In the genomic region with DNA sequence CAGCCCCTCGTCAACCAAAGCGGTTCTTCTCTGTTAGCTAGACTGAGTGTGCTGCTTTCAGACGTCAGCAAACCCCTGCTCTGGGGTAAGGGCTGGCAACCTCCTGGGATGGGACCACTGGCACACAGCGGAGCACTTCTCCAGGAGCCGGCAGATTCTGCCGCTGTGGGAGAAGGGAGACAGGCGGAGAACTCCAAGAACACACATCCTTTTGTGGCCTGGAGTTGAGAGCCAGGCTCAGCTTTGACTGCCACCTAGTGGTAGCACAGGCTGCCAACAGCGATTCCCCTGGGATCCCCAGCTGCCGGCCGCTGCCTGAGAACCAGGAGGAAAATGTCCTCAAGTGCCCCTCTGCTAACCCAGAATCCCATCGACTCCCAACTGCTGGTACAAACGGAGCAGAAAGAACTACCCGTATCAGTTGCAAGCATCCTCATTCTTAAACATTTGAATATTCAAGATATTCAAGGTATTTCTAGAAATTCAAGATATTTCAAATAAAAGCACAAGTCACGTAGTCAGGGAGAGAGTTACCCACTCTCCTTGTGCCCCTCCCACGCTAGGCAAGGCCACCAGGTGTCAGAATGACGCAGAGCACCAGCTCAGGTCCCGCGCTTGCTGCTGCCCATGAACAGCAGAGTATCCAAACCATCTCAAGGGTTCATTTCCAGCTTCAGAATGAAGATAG, we compare ENCODE assay signal across 1 cellular context.
A peak's percentile ranks its signal among the peaks of the same experiment; 100 is the strongest.
TF ChIP-seq lines count a peak whose summit lies in the region.

No MANE protein-coding gene starts in this region.

TF ChIP-seq in HepG2, 621 proteins besides CTCF, POLR2A, EP300 and RAD21 (continued from another document and continues in another):
- peak; percentile 35; the same call in 1 of the 2 replicates for TF ChIP-seq REPIN1 (CRISPR knock-in tag; IDR thresholded peaks at IDR 0.05; ENCODE audit: borderline replicate concordance, low read depth)
- no peak for TF ChIP-seq ZFP90 (CRISPR knock-in tag; IDR thresholded peaks at IDR 0.05; ENCODE audit: borderline replicate concordance)
- TF ChIP-seq POLR2G (IDR thresholded peaks at IDR 0.05; ENCODE audit: low read depth, low read length): no peak
- TF ChIP-seq NRL (CRISPR knock-in tag; IDR thresholded peaks at IDR 0.05; ENCODE audit: borderline replicate concordance): no peak
- TF ChIP-seq SOX6 (IDR thresholded peaks at IDR 0.05): no peak
- peak; percentile 55 for TF ChIP-seq SOX6 (CRISPR knock-in tag; IDR thresholded peaks at IDR 0.05)
- no peak for TF ChIP-seq MYPOP (CRISPR knock-in tag; IDR thresholded peaks at IDR 0.05)
- TF ChIP-seq MEIS1 (CRISPR knock-in tag; IDR thresholded peaks at IDR 0.05; ENCODE audit: borderline replicate concordance): no peak
- TF ChIP-seq ZFP62 (CRISPR knock-in tag; IDR thresholded peaks at IDR 0.05): no peak
- TF ChIP-seq CBX1 (IDR thresholded peaks at IDR 0.05; ENCODE audit: low read depth): no peak
- no peak for TF ChIP-seq NR2F1 (CRISPR knock-in tag; IDR thresholded peaks at IDR 0.05)
- TF ChIP-seq SNAPC4 (CRISPR knock-in tag; IDR thresholded peaks at IDR 0.05): no peak
- peak; percentile 85 for TF ChIP-seq XRCC5 (optimal IDR thresholded peaks at IDR 0.05; ENCODE audit: low read length)
- TF ChIP-seq TEAD3 (CRISPR knock-in tag; optimal IDR thresholded peaks at IDR 0.05; ENCODE audit: borderline replicate concordance): no peak
- no peak for TF ChIP-seq IKZF4 (CRISPR knock-in tag; IDR thresholded peaks at IDR 0.05; ENCODE audit: borderline replicate concordance, low read depth, not compliant biosample characterization)
- no peak for TF ChIP-seq ZNF333 (CRISPR knock-in tag; IDR thresholded peaks at IDR 0.05; ENCODE audit: borderline replicate concordance)
- TF ChIP-seq, protein P1, sequence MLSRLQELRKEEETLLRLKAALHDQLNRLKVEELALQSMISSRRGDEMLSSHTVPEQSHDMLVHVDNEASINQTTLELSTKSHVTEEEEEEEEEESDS (CRISPR knock-in tag; IDR thresholded peaks at IDR 0.05; ENCODE audit: borderline replicate concordance): no peak
- no peak for TF ChIP-seq ZSCAN29 (CRISPR knock-in tag; conservative IDR thresholded peaks at IDR 0.05)
- no peak for TF ChIP-seq SRY (CRISPR knock-in tag; IDR thresholded peaks at IDR 0.05)
- no peak for TF ChIP-seq SATB2 (CRISPR knock-in tag; IDR thresholded peaks at IDR 0.05)
- TF ChIP-seq ISL2 (CRISPR knock-in tag; IDR thresholded peaks at IDR 0.05): 0 out of 2 replicates have a peak, but pooled peaks have one; percentile 36
- TF ChIP-seq AKAP8 (CRISPR knock-in tag; IDR thresholded peaks at IDR 0.05): no peak
- TF ChIP-seq, protein P2, sequence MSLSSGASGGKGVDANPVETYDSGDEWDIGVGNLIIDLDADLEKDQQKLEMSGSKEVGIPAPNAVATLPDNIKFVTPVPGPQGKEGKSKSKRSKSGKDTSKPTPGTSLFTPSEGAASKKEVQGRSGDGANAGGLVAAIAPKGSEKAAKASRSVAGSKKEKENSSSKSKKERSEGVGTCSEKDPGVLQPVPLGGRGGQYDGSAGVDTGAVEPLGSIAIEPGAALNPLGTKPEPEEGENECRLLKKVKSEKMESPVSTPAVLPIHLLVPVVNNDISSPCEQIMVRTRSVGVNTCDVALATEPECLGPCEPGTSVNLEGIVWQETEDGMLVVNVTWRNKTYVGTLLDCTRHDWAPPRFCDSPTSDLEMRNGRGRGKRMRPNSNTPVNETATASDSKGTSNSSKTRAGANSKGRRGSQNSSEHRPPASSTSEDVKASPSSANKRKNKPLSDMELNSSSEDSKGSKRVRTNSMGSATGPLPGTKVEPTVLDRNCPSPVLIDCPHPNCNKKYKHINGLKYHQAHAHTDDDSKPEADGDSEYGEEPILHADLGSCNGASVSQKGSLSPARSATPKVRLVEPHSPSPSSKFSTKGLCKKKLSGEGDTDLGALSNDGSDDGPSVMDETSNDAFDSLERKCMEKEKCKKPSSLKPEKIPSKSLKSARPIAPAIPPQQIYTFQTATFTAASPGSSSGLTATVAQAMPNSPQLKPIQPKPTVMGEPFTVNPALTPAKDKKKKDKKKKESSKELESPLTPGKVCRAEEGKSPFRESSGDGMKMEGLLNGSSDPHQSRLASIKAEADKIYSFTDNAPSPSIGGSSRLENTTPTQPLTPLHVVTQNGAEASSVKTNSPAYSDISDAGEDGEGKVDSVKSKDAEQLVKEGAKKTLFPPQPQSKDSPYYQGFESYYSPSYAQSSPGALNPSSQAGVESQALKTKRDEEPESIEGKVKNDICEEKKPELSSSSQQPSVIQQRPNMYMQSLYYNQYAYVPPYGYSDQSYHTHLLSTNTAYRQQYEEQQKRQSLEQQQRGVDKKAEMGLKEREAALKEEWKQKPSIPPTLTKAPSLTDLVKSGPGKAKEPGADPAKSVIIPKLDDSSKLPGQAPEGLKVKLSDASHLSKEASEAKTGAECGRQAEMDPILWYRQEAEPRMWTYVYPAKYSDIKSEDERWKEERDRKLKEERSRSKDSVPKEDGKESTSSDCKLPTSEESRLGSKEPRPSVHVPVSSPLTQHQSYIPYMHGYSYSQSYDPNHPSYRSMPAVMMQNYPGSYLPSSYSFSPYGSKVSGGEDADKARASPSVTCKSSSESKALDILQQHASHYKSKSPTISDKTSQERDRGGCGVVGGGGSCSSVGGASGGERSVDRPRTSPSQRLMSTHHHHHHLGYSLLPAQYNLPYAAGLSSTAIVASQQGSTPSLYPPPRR (CRISPR knock-in tag; IDR thresholded peaks at IDR 0.05; ENCODE audit: borderline replicate concordance): no peak
- TF ChIP-seq KDM5A (IDR thresholded peaks at IDR 0.05; ENCODE audit: borderline replicate concordance, low read length): no peak
- TF ChIP-seq, protein P3, sequence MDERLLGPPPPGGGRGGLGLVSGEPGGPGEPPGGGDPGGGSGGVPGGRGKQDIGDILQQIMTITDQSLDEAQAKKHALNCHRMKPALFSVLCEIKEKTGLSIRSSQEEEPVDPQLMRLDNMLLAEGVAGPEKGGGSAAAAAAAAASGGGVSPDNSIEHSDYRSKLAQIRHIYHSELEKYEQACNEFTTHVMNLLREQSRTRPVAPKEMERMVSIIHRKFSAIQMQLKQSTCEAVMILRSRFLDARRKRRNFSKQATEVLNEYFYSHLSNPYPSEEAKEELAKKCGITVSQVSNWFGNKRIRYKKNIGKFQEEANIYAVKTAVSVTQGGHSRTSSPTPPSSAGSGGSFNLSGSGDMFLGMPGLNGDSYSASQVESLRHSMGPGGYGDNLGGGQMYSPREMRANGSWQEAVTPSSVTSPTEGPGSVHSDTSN (CRISPR knock-in tag; IDR thresholded peaks at IDR 0.05): no peak
- no peak for TF ChIP-seq ZNF576 (CRISPR knock-in tag; IDR thresholded peaks at IDR 0.05)
- TF ChIP-seq ZNF143 (CRISPR knock-in tag; IDR thresholded peaks at IDR 0.05): peak; percentile 49; the same call in 1 of the 2 replicates
- no peak for TF ChIP-seq RORA (CRISPR knock-in tag; IDR thresholded peaks at IDR 0.05)
- TF ChIP-seq CENPX (CRISPR knock-in tag; IDR thresholded peaks at IDR 0.05): no peak
- TF ChIP-seq, protein P4, sequence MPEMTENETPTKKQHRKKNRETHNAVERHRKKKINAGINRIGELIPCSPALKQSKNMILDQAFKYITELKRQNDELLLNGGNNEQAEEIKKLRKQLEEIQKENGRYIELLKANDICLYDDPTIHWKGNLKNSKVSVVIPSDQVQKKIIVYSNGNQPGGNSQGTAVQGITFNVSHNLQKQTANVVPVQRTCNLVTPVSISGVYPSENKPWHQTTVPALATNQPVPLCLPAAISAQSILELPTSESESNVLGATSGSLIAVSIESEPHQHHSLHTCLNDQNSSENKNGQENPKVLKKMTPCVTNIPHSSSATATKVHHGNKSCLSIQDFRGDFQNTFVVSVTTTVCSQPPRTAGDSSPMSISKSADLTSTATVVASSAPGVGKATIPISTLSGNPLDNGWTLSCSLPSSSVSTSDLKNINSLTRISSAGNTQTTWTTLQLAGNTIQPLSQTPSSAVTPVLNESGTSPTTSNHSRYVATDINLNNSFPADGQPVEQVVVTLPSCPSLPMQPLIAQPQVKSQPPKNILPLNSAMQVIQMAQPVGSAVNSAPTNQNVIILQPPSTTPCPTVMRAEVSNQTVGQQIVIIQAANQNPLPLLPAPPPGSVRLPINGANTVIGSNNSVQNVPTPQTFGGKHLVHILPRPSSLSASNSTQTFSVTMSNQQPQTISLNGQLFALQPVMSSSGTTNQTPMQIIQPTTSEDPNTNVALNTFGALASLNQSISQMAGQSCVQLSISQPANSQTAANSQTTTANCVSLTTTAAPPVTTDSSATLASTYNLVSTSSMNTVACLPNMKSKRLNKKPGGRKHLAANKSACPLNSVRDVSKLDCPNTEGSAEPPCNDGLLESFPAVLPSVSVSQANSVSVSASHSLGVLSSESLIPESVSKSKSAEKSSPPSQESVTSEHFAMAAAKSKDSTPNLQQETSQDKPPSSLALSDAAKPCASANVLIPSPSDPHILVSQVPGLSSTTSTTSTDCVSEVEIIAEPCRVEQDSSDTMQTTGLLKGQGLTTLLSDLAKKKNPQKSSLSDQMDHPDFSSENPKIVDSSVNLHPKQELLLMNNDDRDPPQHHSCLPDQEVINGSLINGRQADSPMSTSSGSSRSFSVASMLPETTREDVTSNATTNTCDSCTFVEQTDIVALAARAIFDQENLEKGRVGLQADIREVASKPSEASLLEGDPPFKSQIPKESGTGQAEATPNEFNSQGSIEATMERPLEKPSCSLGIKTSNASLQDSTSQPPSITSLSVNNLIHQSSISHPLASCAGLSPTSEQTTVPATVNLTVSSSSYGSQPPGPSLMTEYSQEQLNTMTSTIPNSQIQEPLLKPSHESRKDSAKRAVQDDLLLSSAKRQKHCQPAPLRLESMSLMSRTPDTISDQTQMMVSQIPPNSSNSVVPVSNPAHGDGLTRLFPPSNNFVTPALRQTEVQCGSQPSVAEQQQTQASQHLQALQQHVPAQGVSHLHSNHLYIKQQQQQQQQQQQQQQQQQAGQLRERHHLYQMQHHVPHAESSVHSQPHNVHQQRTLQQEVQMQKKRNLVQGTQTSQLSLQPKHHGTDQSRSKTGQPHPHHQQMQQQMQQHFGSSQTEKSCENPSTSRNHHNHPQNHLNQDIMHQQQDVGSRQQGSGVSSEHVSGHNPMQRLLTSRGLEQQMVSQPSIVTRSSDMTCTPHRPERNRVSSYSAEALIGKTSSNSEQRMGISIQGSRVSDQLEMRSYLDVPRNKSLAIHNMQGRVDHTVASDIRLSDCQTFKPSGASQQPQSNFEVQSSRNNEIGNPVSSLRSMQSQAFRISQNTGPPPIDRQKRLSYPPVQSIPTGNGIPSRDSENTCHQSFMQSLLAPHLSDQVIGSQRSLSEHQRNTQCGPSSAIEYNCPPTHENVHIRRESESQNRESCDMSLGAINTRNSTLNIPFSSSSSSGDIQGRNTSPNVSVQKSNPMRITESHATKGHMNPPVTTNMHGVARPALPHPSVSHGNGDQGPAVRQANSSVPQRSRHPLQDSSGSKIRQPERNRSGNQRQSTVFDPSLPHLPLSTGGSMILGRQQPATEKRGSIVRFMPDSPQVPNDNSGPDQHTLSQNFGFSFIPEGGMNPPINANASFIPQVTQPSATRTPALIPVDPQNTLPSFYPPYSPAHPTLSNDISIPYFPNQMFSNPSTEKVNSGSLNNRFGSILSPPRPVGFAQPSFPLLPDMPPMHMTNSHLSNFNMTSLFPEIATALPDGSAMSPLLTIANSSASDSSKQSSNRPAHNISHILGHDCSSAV (CRISPR knock-in tag; IDR thresholded peaks at IDR 0.05; ENCODE audit: borderline replicate concordance): no peak
- TF ChIP-seq HOXA3 (CRISPR knock-in tag; IDR thresholded peaks at IDR 0.05): peak; percentile 71
- TF ChIP-seq MAFK (conservative IDR thresholded peaks at IDR 0.05 in 1 of 2, IDR thresholded peaks at IDR 0.05 in 1 of 2; ENCODE audit: low read length in 2 of 2): no peak
- TF ChIP-seq GABPB1 (CRISPR knock-in tag; IDR thresholded peaks at IDR 0.05): no peak
- no peak for TF ChIP-seq SMARCC2 (IDR thresholded peaks at IDR 0.05)
